ENCODE assay signal across 9 cellular contexts in genomic region chr7:155214328-155214986, GRCh38.
A peak's percentile ranks its signal among the peaks of the same experiment; 100 is the strongest.
DNase-seq lines count a peak whose midpoint lies in the region; ATAC-seq and TF ChIP-seq lines count a peak whose summit lies in the region.
"Had no signal": no experiment of that assay in that cellular context is flagged by ENCODE, and none has a peak within 500 bp of the region (broad histone marks: within the 10 kb centered on the region; RNA-seq: fewer than 3 reads in every experiment).

No MANE protein-coding gene starts in this region.

- H4K20me1 ChIP-seq in PC-3 (ENCODE audit: low read length), result no peaks in the 10 kb centered on the region

- DNase-seq in PC-3, result peak; percentile 43
- no peak for DNase-seq in left lobe of liver (ENCODE audit: low spot score)
- no peak for DNase-seq in stomach
- DNase-seq in T-cell, result no peak
- DNase-seq: activated naive CD4-positive, alpha-beta T cell treated with anti-CD3 and anti-CD28 coated beads for 36 hours; occipital lobe had no signal

- H3K27ac ChIP-seq in HEK293 (ENCODE audit: extremely low read depth, low read depth, low read length), result no peak overlapping the region; the same call in 1 of the 2 replicates
- H3K27ac ChIP-seq in PC-3 (ENCODE audit: low read length), result peak overlapping the region; percentile 26
- peak overlapping the region in 2 of 5 donors; percentile 7 to 52 for H3K27ac ChIP-seq in stomach

- TF ChIP-seq POLR2A in stomach (IDR thresholded peaks at IDR 0.05), result no peak

- peak; percentile 51; the same call in 1 of the 2 replicates for TF ChIP-seq CTCF in HEK293 (tag by site-specific recombination; IDR thresholded peaks at IDR 0.05)
- TF ChIP-seq CTCF in PC-3 (conservative IDR thresholded peaks at IDR 0.05; ENCODE audit: low read depth, low read length), result no peak
- no peak for TF ChIP-seq CTCF in stomach (IDR thresholded peaks at IDR 0.05)

- H3K4me1 ChIP-seq in HEK293 (ENCODE audit: control insufficient read depth, insufficient read depth, low read length) (no peaks in the 10 kb centered on the region), PC-3 (ENCODE audit: insufficient read depth, low read length) (peaks cover 35% of the 10 kb centered on the region), stomach (peaks cover 0 to 12% (median 3%) of the 10 kb centered on the region in 4 donors)

- no peaks in the 10 kb centered on the region for H3K36me3 ChIP-seq in HEK293 (ENCODE audit: control insufficient read depth in 2 of 2, insufficient read depth in 1 of 2, low read length in 2 of 2)
- H3K36me3 ChIP-seq in PC-3 (ENCODE audit: low read depth, low read length), result no peaks in the 10 kb centered on the region
- no peaks in the 10 kb centered on the region for H3K36me3 ChIP-seq in stomach

- H3K9me2 ChIP-seq in PC-3 (replicated peaks; ENCODE audit: low read length), result no peaks in the 10 kb centered on the region

- H3K79me2 ChIP-seq in PC-3 (ENCODE audit: low read length), result no peaks in the 10 kb centered on the region

- POLR2A ChIA-PET in HEK293 (lab: Yijun Ruan, JAX), result interaction anchor here (1.2 to 1.8 kb wide), 4 partner anchors 9 to 83 kb away, joined by 3 to 9 read pairs (median 4); partner anchors contain the start of gene INSIG1
- POLR2A ChIA-PET in PC-3 (lab: Charles Lee; ENCODE audit: unreplicated experiment), result interaction anchor here (0.6 to 0.8 kb wide), 2 partner anchors 9 to 83 kb away, joined by 3 to 4 read pairs; partner anchors contain the start of gene INSIG1
- POLR2A ChIA-PET in T-cell (lab: Charles Lee), result no interaction called here

- intact Hi-C loops in PC-3 (cut with micrococcal nuclease), result no loop called here
- intact Hi-C loops in stomach (cut with DNase I; ENCODE audit: low total_unique reads), result no loop called here

- H3K27me3 Mint-ChIP-seq in T-cell, result peaks cover 7% of the 10 kb centered on the region in 2 donors

- no peaks in the 10 kb centered on the region for H3F3A ChIP-seq in PC-3 (ENCODE audit: low read length, unreplicated experiment)

- H3K9ac ChIP-seq in PC-3 (ENCODE audit: low read length), result peak overlapping the region; percentile 58

- no peaks in the 10 kb centered on the region for H3K36me3 Mint-ChIP-seq in T-cell

- peak overlapping the region; percentile 88 for H3K4me2 ChIP-seq in PC-3 (ENCODE audit: low read length)

- TF ChIP-seq EP300 in stomach (IDR thresholded peaks at IDR 0.05), result no peak

- no peaks in the 10 kb centered on the region for H3K9me3 Mint-ChIP-seq in T-cell
- H3K9me3 Mint-ChIP-seq: activated naive CD4-positive, alpha-beta T cell treated with anti-CD3 and anti-CD28 coated beads for 36 hours had no signal

- ATAC-seq in PC-3, result peak; percentile 75
- peak; percentile 90 for ATAC-seq in left lobe of liver
- no peak for ATAC-seq in HG02571 (IDR thresholded peaks at IDR 0.05; ENCODE audit: unreplicated experiment)
- ATAC-seq in T-cell (replicated peaks in 1 of 4), result no peak
- no peak for ATAC-seq in HG02623 (IDR thresholded peaks at IDR 0.05; ENCODE audit: unreplicated experiment)

- peak overlapping the region; percentile 76 for H2AFZ ChIP-seq in PC-3 (ENCODE audit: low read length)

- TSS peak; percentile 70 for BruUV-seq in PC-3 (replicated peaks; lab: Mats Ljungman, UMichigan)

- H3K9me3 ChIP-seq in HEK293 (ENCODE audit: control insufficient read depth, insufficient read depth, low read depth, low read length) (no peaks in the 10 kb centered on the region), PC-3 (ENCODE audit: low read length) (no peaks in the 10 kb centered on the region), stomach (no peaks in the 10 kb centered on the region)

- WGBS in stomach, 5 donors, result 17 to 31% (median 25%) methylated on average over 32 of the region's 32 CpGs

- no peak overlapping the region for H3K4me3 ChIP-seq in HEK293 (ENCODE audit: low read depth, low read length)
- H3K4me3 ChIP-seq in PC-3 (ENCODE audit: low read length), result peak overlapping the region; percentile 66
- H3K4me3 ChIP-seq in stomach, result peak overlapping the region; percentile 30 to 41 (median 36)

- no peaks in the 10 kb centered on the region for H3K4me1 Mint-ChIP-seq in T-cell

- CTCF ChIA-PET in HEK293 (lab: Yijun Ruan, JAX), result interaction anchor here (0.6 to 1.0 kb wide), 2 partner anchors 9 to 52 kb away, joined by 3 read pairs; no protein-coding TSS in a partner anchor
- CTCF ChIA-PET in PC-3 (lab: Charles Lee), result no interaction called here
- CTCF ChIA-PET in T-cell (lab: Charles Lee), result interaction anchor here in 1 of 2 donors (0.6 kb wide), 1 partner anchor 35 kb away, joined by 13 read pairs; no protein-coding TSS in a partner anchor

- no peak overlapping the region for H3K4me3 Mint-ChIP-seq in T-cell
- H3K4me3 Mint-ChIP-seq: activated naive CD4-positive, alpha-beta T cell treated with anti-CD3 and anti-CD28 coated beads for 36 hours had no signal

- no peak overlapping the region for H3K27ac Mint-ChIP-seq in T-cell
- H3K27ac Mint-ChIP-seq: activated naive CD4-positive, alpha-beta T cell treated with anti-CD3 and anti-CD28 coated beads for 36 hours had no signal

- H3K27me3 ChIP-seq in PC-3 (ENCODE audit: low read length) (no peaks in the 10 kb centered on the region), stomach (peaks cover 0 to 86% (median 16%) of the 10 kb centered on the region in 3 donors)

TF ChIP-seq in HEK293, 187 proteins besides CTCF, POLR2A, EP300 and RAD21 (continues in another document):
- TF ChIP-seq OSR2 (tag by site-specific recombination; IDR thresholded peaks at IDR 0.05) (no peak), ZNF670 (tag by site-specific recombination; IDR thresholded peaks at IDR 0.05; ENCODE audit: low read depth) (no peak), SP7 (tag by site-specific recombination; IDR thresholded peaks at IDR 0.05) (peak; percentile 52; the same call in 1 of the 2 replicates), ZBTB17 (tag by site-specific recombination; IDR thresholded peaks at IDR 0.05) (peak; percentile 90), ZNF571 (tag by site-specific recombination; IDR thresholded peaks at IDR 0.05) (no peak), GLIS1 (tag by site-specific recombination; IDR thresholded peaks at IDR 0.05) (peak; percentile 100)
- TF ChIP-seq, protein P1, sequence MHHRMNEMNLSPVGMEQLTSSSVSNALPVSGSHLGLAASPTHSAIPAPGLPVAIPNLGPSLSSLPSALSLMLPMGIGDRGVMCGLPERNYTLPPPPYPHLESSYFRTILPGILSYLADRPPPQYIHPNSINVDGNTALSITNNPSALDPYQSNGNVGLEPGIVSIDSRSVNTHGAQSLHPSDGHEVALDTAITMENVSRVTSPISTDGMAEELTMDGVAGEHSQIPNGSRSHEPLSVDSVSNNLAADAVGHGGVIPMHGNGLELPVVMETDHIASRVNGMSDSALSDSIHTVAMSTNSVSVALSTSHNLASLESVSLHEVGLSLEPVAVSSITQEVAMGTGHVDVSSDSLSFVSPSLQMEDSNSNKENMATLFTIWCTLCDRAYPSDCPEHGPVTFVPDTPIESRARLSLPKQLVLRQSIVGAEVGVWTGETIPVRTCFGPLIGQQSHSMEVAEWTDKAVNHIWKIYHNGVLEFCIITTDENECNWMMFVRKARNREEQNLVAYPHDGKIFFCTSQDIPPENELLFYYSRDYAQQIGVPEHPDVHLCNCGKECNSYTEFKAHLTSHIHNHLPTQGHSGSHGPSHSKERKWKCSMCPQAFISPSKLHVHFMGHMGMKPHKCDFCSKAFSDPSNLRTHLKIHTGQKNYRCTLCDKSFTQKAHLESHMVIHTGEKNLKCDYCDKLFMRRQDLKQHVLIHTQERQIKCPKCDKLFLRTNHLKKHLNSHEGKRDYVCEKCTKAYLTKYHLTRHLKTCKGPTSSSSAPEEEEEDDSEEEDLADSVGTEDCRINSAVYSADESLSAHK (tag by site-specific recombination; IDR thresholded peaks at IDR 0.05), result peak; percentile 54; the same call in 1 of the 2 replicates
- TF ChIP-seq, protein P2, sequence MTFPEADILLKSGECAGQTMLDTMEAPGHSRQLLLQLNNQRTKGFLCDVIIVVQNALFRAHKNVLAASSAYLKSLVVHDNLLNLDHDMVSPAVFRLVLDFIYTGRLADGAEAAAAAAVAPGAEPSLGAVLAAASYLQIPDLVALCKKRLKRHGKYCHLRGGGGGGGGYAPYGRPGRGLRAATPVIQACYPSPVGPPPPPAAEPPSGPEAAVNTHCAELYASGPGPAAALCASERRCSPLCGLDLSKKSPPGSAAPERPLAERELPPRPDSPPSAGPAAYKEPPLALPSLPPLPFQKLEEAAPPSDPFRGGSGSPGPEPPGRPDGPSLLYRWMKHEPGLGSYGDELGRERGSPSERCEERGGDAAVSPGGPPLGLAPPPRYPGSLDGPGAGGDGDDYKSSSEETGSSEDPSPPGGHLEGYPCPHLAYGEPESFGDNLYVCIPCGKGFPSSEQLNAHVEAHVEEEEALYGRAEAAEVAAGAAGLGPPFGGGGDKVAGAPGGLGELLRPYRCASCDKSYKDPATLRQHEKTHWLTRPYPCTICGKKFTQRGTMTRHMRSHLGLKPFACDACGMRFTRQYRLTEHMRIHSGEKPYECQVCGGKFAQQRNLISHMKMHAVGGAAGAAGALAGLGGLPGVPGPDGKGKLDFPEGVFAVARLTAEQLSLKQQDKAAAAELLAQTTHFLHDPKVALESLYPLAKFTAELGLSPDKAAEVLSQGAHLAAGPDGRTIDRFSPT (tag by site-specific recombination; IDR thresholded peaks at IDR 0.05), result peak; percentile 69; the same call in 1 of the 2 replicates
- TF ChIP-seq, protein P3, sequence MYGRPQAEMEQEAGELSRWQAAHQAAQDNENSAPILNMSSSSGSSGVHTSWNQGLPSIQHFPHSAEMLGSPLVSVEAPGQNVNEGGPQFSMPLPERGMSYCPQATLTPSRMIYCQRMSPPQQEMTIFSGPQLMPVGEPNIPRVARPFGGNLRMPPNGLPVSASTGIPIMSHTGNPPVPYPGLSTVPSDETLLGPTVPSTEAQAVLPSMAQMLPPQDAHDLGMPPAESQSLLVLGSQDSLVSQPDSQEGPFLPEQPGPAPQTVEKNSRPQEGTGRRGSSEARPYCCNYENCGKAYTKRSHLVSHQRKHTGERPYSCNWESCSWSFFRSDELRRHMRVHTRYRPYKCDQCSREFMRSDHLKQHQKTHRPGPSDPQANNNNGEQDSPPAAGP (tag by site-specific recombination; IDR thresholded peaks at IDR 0.05), result peak; percentile 61; the same call in 1 of the 2 replicates

Comparison
In these comparisons a context has a peak if more than half of its experiments do, and no peak if none do; other contexts are left out.
1. ATAC-seq: peak in PC-3 (single experiment) and left lobe of liver (single experiment); none in HG02571 (single experiment), T-cell (0 of 4) and HG02623 (single experiment).
2. POLR2A ChIA-PET loops: an anchor here in HEK293 (1.2 to 1.8 kb wide) and PC-3 (0.6 to 0.8 kb wide); none called in T-cell.